In genomic region chr9:109107402-109108240, GRCh38 we compare ENCODE assay signal across 9 cellular contexts. TPM values are rescaled to one million over a fixed set of nuclear protein-coding genes. Genes with fewer than 3 reads are reported as not detected.
DNase-seq lines count a peak whose midpoint lies in the region; ATAC-seq and TF ChIP-seq lines count a peak whose summit lies in the region.
"Had no signal": no experiment of that assay in that cellular context is flagged by ENCODE, and none has a peak within 500 bp of the region (broad histone marks: within the 10 kb centered on the region; RNA-seq: fewer than 3 reads in every experiment).

No MANE protein-coding gene starts in this region.

- H3K4me1 ChIP-seq in HCT116 (ENCODE audit: control insufficient read depth in 1 of 2, insufficient read depth in 2 of 2, low read length in 2 of 2) (peaks cover 48 to 66% of the 10 kb centered on the region in 2 experiments), adipocyte (ENCODE audit: control insufficient read depth, insufficient read depth, low read length) (peaks cover 47% of the 10 kb centered on the region), left lung (peaks cover 24 to 56% of the 10 kb centered on the region in 2 donors)

- no peak for TF ChIP-seq POLR2A in HCT116 (IDR thresholded peaks at IDR 0.05; ENCODE audit: borderline replicate concordance, extremely low read depth, insufficient read depth, insufficient read length)

- DNase-seq in A172 (ENCODE audit: low spot score) (peak; percentile 85), HCT116 (ENCODE audit: low read depth, low spot score) (peak; percentile 48), adipocyte (ENCODE audit: low read depth) (peak; percentile 70), left lung (no peak), germinal center (ENCODE audit: low spot score) (no peak), pons (ENCODE audit: low spot score) (no peak), cortex of kidney (lab: John Stamatoyannopoulos, UW) (no peak)

- intact Hi-C loops in HCT116 (cut with micrococcal nuclease) = loop anchor here (5.0 kb wide), 1 partner anchor 95 kb away; the partner anchor contains the start of gene CTNNAL1
- intact Hi-C loops in left lung (cut with DNase I) = no loop called here

- H3K9me3 ChIP-seq in HCT116 (ENCODE audit: control insufficient read depth in 1 of 2, insufficient read depth in 1 of 2, low read depth in 1 of 2, low read length in 2 of 2) (no peaks in the 10 kb centered on the region), adipocyte (ENCODE audit: control insufficient read depth, low read length) (no peaks in the 10 kb centered on the region), left lung (no peaks in the 10 kb centered on the region)

- no peak for TF ChIP-seq RAD21 in HCT116 (IDR thresholded peaks at IDR 0.05; ENCODE audit: low read depth)

- no peaks in the 10 kb centered on the region for H3K9me2 ChIP-seq in HCT116 (ENCODE audit: insufficient read depth)

- peaks cover 99% of the 10 kb centered on the region for H3K79me2 ChIP-seq in HCT116 (ENCODE audit: insufficient read depth, low read length)

- RAD21 ChIA-PET in HCT116 (lab: Charles Lee; ENCODE audit: low non-redundant PET in 1 of 2, low total read pairs in 2 of 2, uncharacterized antibody in 2 of 2, unreplicated experiment in 2 of 2) = no interaction called here

- H2AFZ ChIP-seq in HCT116 (ENCODE audit: low read depth, low read length, poor library complexity, severe bottlenecking) = no peak overlapping the region

- peaks cover 18% of the 10 kb centered on the region; the same call in 1 of the 2 replicates for H4K20me1 ChIP-seq in HCT116 (ENCODE audit: insufficient read depth)

- no TSS peak for BruUV-seq in HCT116 (replicated peaks; lab: Mats Ljungman, UMichigan)

- peak overlapping the region; percentile 53 for H3K4me2 ChIP-seq in HCT116 (ENCODE audit: low read length)

- no peak overlapping the region for H3K4me3 ChIP-seq in HCT116 (replicated peaks in 1 of 2; ENCODE audit: low read depth in 1 of 2, low read length in 2 of 2)
- H3K4me3 ChIP-seq in adipocyte (ENCODE audit: low read length) = no peak overlapping the region
- H3K4me3 ChIP-seq in left lung = no peak overlapping the region

- POLR2A ChIA-PET in HCT116 (lab: Charles Lee) = no interaction called here

- CTCF ChIA-PET in HCT116 (lab: Charles Lee) = no interaction called here

- H3K27ac ChIP-seq in HCT116 (ENCODE audit: low read depth, low read length) = peak overlapping the region; percentile 37; the same call in 1 of the 2 replicates
- peak overlapping the region; percentile 38 to 82 for H3K27ac ChIP-seq in left lung

- H3K9ac ChIP-seq in HCT116 (ENCODE audit: low read length) (peak overlapping the region; percentile 21), adipocyte (ENCODE audit: low read length) (no peak overlapping the region)

- H3K36me3 ChIP-seq in HCT116 (ENCODE audit: control insufficient read depth in 1 of 2, insufficient read depth in 2 of 2, low read length in 2 of 2) = peaks cover 0 to 9% of the 10 kb centered on the region in 2 experiments; a peak in 1 of 4 replicates
- peaks cover 12% of the 10 kb centered on the region for H3K36me3 ChIP-seq in adipocyte (ENCODE audit: control insufficient read depth, insufficient read depth, low read length, severe bottlenecking)
- H3K36me3 ChIP-seq in left lung = peaks cover 0 to 26% of the 10 kb centered on the region in 2 donors

- ATAC-seq in HCT116 (peak; percentile 81), left lung (peak; percentile 68), HG02678 (IDR thresholded peaks at IDR 0.05; ENCODE audit: unreplicated experiment) (no peak)

- TF ChIP-seq CTCF in HCT116 (IDR thresholded peaks at IDR 0.05 in 2 of 3, conservative IDR thresholded peaks at IDR 0.05 in 1 of 3; ENCODE audit: borderline replicate concordance in 1 of 3, insufficient read depth in 1 of 3, low read depth in 2 of 3, low read length in 2 of 3) (no peak), left lung (IDR thresholded peaks at IDR 0.05) (no peak)

- no peaks in the 10 kb centered on the region for H3K27me3 ChIP-seq in HCT116 (ENCODE audit: insufficient read depth, low read length)
- no peaks in the 10 kb centered on the region for H3K27me3 ChIP-seq in adipocyte (replicated peaks; ENCODE audit: control insufficient read depth, insufficient read depth, low read length)
- no peaks in the 10 kb centered on the region for H3K27me3 ChIP-seq in left lung

TF ChIP-seq in HCT116, 20 proteins besides CTCF, POLR2A, EP300 and RAD21:
- TF ChIP-seq ATF3 (IDR thresholded peaks at IDR 0.05) (no peak), JUND (IDR thresholded peaks at IDR 0.05) (0 out of 2 replicates have a peak, but pooled peaks have one; percentile 31), FOSL1 (IDR thresholded peaks at IDR 0.05; ENCODE audit: low read depth) (peak; percentile 52; the same call in 1 of the 2 replicates), ELF1 (IDR thresholded peaks at IDR 0.05; ENCODE audit: borderline replicate concordance, low read depth) (0 out of 2 replicates have a peak, but pooled peaks have one; percentile 8)

RNA-seq across cellular contexts. Expression of gene TMEM245, which starts 12.1 kb away (rescaled TPM):
- 45.5 and 46.0 TPM in 2 replicates for total RNA-seq in A172 (2014; rRNA removed; shearing (Covaris generic))
- total RNA-seq in HCT116 (2021; ENCODE audit: unreplicated experiment) = 34.8 TPM
- 18.6 and 21.6 TPM in 2 replicates for polyA plus RNA-seq in HCT116 (2012)
- 10 to 100 TPM; 61.0 to 88.1 TPM for total RNA-seq in left lung

RNA-seq across cellular contexts. Expression of gene FRRS1L, which starts 59.4 kb away (rescaled TPM):
- total RNA-seq in A172 (2014; rRNA removed; shearing (Covaris generic)) = not detected in 2 replicates
- total RNA-seq in HCT116 (2021; ENCODE audit: unreplicated experiment) = not detected
- 0.01 TPM in 1 of 2 replicates, not detected in the other for polyA plus RNA-seq in HCT116 (2012)
- total RNA-seq in left lung = under 1 TPM in 1 of 2 donors, not detected in 1; 0.47 TPM
- polyA plus RNA-seq: liver had no signal

Comparison
In these comparisons a context has a peak if more than half of its experiments do, and no peak if none do; other contexts are left out.
1. DNase-seq: peak in A172 (single experiment), HCT116 (single experiment) and adipocyte (single experiment); none in left lung (0 of 2), germinal center (single experiment), pons (single experiment) and cortex of kidney (single experiment).